2 cellular contexts compared by ENCODE assay signal in the genomic region with DNA sequence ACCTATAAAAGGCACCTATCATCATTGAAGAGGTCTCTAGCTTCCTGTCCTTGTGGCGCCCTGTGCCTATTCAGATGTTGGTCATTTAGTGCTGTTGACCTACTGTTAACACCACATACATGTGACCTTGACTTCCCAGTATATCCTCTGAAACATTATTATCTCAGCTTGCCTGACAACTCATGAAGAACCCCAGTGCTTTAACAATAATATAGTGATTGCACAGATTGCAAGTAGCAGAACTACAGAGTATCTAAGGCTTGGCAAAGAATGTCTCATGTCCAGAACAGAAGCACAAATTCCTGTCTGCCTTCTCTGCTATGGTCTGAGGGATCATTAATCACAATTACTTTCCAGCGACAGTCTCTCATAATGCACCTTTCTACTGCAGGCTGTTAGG.
A peak's percentile ranks its signal among the peaks of the same experiment; 100 is the strongest.
TF ChIP-seq lines count a peak whose summit lies in the region.

No MANE protein-coding gene starts in this region.

TF ChIP-seq in SK-N-SH treated with all-trans-retinoic acid at 6 μM for 48 hours, 23 proteins besides CTCF, POLR2A, EP300 and RAD21 (continued from another document):
- TF ChIP-seq ZFP30 (CRISPR knock-in tag; IDR thresholded peaks at IDR 0.05) (no peak), ZFP3 (CRISPR knock-in tag; IDR thresholded peaks at IDR 0.05) (peak; percentile 77), ISL1 (CRISPR knock-in tag; IDR thresholded peaks at IDR 0.05) (peak; percentile 92), TOX (CRISPR knock-in tag; IDR thresholded peaks at IDR 0.05; ENCODE audit: borderline replicate concordance) (no peak), ZNF565 (CRISPR knock-in tag; conservative IDR thresholded peaks at IDR 0.05; ENCODE audit: low read depth) (no peak), CSDC2 (CRISPR knock-in tag; IDR thresholded peaks at IDR 0.05) (peak; percentile 59), SNAI2 (CRISPR knock-in tag; IDR thresholded peaks at IDR 0.05) (peak; percentile 43; the same call in 1 of the 2 replicates), ZC3H10 (CRISPR knock-in tag; IDR thresholded peaks at IDR 0.05) (no peak), ESRRG (CRISPR knock-in tag; IDR thresholded peaks at IDR 0.05) (peak; percentile 58; the same call in 1 of the 2 replicates), ZNF70 (CRISPR knock-in tag; IDR thresholded peaks at IDR 0.05) (no peak), ZNF8 (CRISPR knock-in tag; IDR thresholded peaks at IDR 0.05) (no peak), ARNTL (CRISPR knock-in tag; IDR thresholded peaks at IDR 0.05; ENCODE audit: borderline replicate concordance, low read depth) (no peak), GLIS3 (CRISPR knock-in tag; IDR thresholded peaks at IDR 0.05) (peak; percentile 73; the same call in 1 of the 2 replicates)
- TF ChIP-seq, protein P1, sequence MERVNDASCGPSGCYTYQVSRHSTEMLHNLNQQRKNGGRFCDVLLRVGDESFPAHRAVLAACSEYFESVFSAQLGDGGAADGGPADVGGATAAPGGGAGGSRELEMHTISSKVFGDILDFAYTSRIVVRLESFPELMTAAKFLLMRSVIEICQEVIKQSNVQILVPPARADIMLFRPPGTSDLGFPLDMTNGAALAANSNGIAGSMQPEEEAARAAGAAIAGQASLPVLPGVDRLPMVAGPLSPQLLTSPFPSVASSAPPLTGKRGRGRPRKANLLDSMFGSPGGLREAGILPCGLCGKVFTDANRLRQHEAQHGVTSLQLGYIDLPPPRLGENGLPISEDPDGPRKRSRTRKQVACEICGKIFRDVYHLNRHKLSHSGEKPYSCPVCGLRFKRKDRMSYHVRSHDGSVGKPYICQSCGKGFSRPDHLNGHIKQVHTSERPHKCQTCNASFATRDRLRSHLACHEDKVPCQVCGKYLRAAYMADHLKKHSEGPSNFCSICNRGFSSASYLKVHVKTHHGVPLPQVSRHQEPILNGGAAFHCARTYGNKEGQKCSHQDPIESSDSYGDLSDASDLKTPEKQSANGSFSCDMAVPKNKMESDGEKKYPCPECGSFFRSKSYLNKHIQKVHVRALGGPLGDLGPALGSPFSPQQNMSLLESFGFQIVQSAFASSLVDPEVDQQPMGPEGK (CRISPR knock-in tag; IDR thresholded peaks at IDR 0.05; ENCODE audit: borderline replicate concordance), result no peak
- TF ChIP-seq, protein P2, sequence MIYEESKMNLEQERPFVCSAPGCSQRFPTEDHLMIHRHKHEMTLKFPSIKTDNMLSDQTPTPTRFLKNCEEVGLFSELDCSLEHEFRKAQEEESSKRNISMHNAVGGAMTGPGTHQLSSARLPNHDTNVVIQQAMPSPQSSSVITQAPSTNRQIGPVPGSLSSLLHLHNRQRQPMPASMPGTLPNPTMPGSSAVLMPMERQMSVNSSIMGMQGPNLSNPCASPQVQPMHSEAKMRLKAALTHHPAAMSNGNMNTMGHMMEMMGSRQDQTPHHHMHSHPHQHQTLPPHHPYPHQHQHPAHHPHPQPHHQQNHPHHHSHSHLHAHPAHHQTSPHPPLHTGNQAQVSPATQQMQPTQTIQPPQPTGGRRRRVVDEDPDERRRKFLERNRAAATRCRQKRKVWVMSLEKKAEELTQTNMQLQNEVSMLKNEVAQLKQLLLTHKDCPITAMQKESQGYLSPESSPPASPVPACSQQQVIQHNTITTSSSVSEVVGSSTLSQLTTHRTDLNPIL (CRISPR knock-in tag; IDR thresholded peaks at IDR 0.05; ENCODE audit: low read depth), result peak; percentile 65

TF ChIP-seq in SK-N-SH, 30 proteins besides CTCF, POLR2A, EP300 and RAD21 (continued from another document):
- TF ChIP-seq RCOR1 (IDR thresholded peaks at IDR 0.05; ENCODE audit: low read length), result no peak
